29 cellular contexts compared by ENCODE assay signal in genomic region chr1:62210960-62211359, GRCh38. TPM values are rescaled to one million over a fixed set of nuclear protein-coding genes. Genes with fewer than 3 reads are reported as not detected.
DNase-seq lines count a peak whose midpoint lies in the region; ATAC-seq and TF ChIP-seq lines count a peak whose summit lies in the region.
"Had no signal": no experiment of that assay in that cellular context is flagged by ENCODE, and none has a peak within 500 bp of the region (broad histone marks: within the 10 kb centered on the region; RNA-seq: fewer than 3 reads in every experiment).

No MANE protein-coding gene starts in this region.

- DNase-seq in NCI-H1694 treated with DMSO at 0.1 percent for 48 hours (lab: John Stamatoyannopoulos, UW) (peak; percentile 11), NCI-H1694 (lab: John Stamatoyannopoulos, UW) (no peak), GM23248 (peak; percentile 30), RWPE2 (ENCODE audit: low spot score) (no peak), fibroblast of mammary gland (ENCODE audit: low read depth) (peak; percentile 6), vagina (ENCODE audit: extremely low spot score in 2 of 2) (no peak), islet precursor cell (no peak)
- DNase-seq: 8988T; activated CD4-positive, alpha-beta T cell treated with anti-CD3 and anti-CD28 coated beads for 48 hours; activated CD8-positive, alpha-beta memory T cell treated with anti-CD3 and anti-CD28 coated beads for 24 hours; activated T-cell treated with anti-CD3 and anti-CD28 coated beads for 4 hours; amygdala; Calu3; CD4-positive, CD25-positive, alpha-beta regulatory T cell; natural killer cell; NCI-H1092 treated with DMSO at 0.1 percent for 48 hours; NCI-H187 treated with DMSO at 0.1 percent for 48 hours; nucleus accumbens; RPMI8226; stimulated activated CD4-positive, alpha-beta T cell treated with anti-CD3 and anti-CD28 coated beads, Interleukin-15, amount 100 ng/mL, for 24 hours had no signal

- TF ChIP-seq POLR2A in vagina (IDR thresholded peaks at IDR 0.05) = no peak

- H3K36me3 ChIP-seq in GM23248 (ENCODE audit: low read depth) = no peaks in the 10 kb centered on the region
- no peaks in the 10 kb centered on the region for H3K36me3 ChIP-seq in RWPE2 (ENCODE audit: low read depth)
- no peaks in the 10 kb centered on the region for H3K36me3 ChIP-seq in vagina
- H3K36me3 ChIP-seq: SJSA1 had no signal

- H3K9ac ChIP-seq in GM23248 = no peak overlapping the region

- no peaks in the 10 kb centered on the region for H3K9me2 ChIP-seq in GM23248 (ENCODE audit: insufficient read depth)

- no peaks in the 10 kb centered on the region for H3K79me2 ChIP-seq in GM23248 (ENCODE audit: insufficient read depth)
- H3K79me2 ChIP-seq: hepatocyte had no signal

- no peak overlapping the region for H3K27ac ChIP-seq in GM23248
- peak overlapping the region; percentile 66 for H3K27ac ChIP-seq in RWPE2 (ENCODE audit: poor library complexity, severe bottlenecking)
- H3K27ac ChIP-seq in vagina = no peak overlapping the region
- H3K27ac ChIP-seq: hepatocyte, SJSA1, VCaP had no signal

- no peak overlapping the region for H3K4me2 ChIP-seq in GM23248 (ENCODE audit: unreplicated experiment)
- H3K4me2 ChIP-seq: hepatocyte had no signal

- intact Hi-C loops in vagina (cut with DNase I) = no loop called here

- ATAC-seq in RWPE2 (ENCODE audit: low read depth) (no peak), GM19463 (IDR thresholded peaks at IDR 0.05; ENCODE audit: unreplicated experiment) (no peak)
- ATAC-seq: natural killer cell; stimulated activated effector memory CD8-positive, alpha-beta T cell treated with anti-CD3 and anti-CD28 coated beads, Interleukin-12 subunit alpha, Interleukin-12 subunit beta, amount 100 ng/mL, for 72 hours had no signal

- TF ChIP-seq CTCF in RWPE2 (IDR thresholded peaks at IDR 0.05; ENCODE audit: poor library complexity, severe bottlenecking) (no peak), fibroblast of mammary gland (conservative IDR thresholded peaks at IDR 0.05; ENCODE audit: control insufficient read depth, insufficient read depth, low read depth, low read length) (no peak), vagina (IDR thresholded peaks at IDR 0.05) (no peak)

- H3K27me3 ChIP-seq in GM23248 (replicated peaks; ENCODE audit: insufficient read depth) (no peaks in the 10 kb centered on the region), RWPE2 (ENCODE audit: insufficient read depth, poor library complexity, severe bottlenecking) (no peaks in the 10 kb centered on the region), vagina (no peaks in the 10 kb centered on the region)
- H3K27me3 ChIP-seq: hepatocyte, SJSA1 had no signal

- no peak overlapping the region for H2AFZ ChIP-seq in GM23248
- H2AFZ ChIP-seq: hepatocyte had no signal

- 35 to 46% methylated on average over 1 of the region's 1 CpG for WGBS in GM23248 (ENCODE audit: low coverage in 1 of 2, low lambda C conversion rate in 2 of 2, missing lambda C conversion rate in 2 of 2), 2 experiments

- in situ Hi-C loops in GM23248 (cut with MboI) = no loop called here

- H3K4me1 ChIP-seq in GM23248 (ENCODE audit: insufficient read depth) (no peaks in the 10 kb centered on the region), RWPE2 (ENCODE audit: insufficient read depth, poor library complexity, severe bottlenecking) (peaks cover 5% of the 10 kb centered on the region), vagina (no peaks in the 10 kb centered on the region)
- H3K4me1 ChIP-seq: SJSA1 had no signal

- H3K9me3 ChIP-seq in GM23248 (ENCODE audit: low read depth) (no peaks in the 10 kb centered on the region), RWPE2 (ENCODE audit: severe bottlenecking) (peaks cover 11% of the 10 kb centered on the region), vagina (peaks cover 5% of the 10 kb centered on the region)
- H3K9me3 ChIP-seq: SJSA1 had no signal

- no peak overlapping the region for H3K4me3 ChIP-seq in GM23248
- no peak overlapping the region for H3K4me3 ChIP-seq in RWPE2 (ENCODE audit: severe bottlenecking)
- H3K4me3 ChIP-seq in fibroblast of mammary gland (ENCODE audit: control insufficient read depth, low read depth, low read length) = no peak overlapping the region
- no peak overlapping the region for H3K4me3 ChIP-seq in vagina
- H3K4me3 ChIP-seq: hepatocyte, lung, SJSA1 had no signal

- no peaks in the 10 kb centered on the region for H4K20me1 ChIP-seq in GM23248 (ENCODE audit: insufficient read depth)

- H3F3A ChIP-seq in GM23248 (ENCODE audit: insufficient read depth) = no peaks in the 10 kb centered on the region; the same call in 1 of the 2 replicates

RNA-seq across cellular contexts. Expression of gene L1TD1, which starts 16.3 kb away (rescaled TPM):
- total RNA-seq in GM23248 (2014; rRNA removed; shearing (Covaris generic)) = 0.11 TPM in 1 of 2 replicates, not detected in the other
- polyA plus RNA-seq in GM23248 (2016; fragmentation: Nextera tagmentation; extraction: Ambion mirVana) = 0.05 and 0.14 TPM in 2 replicates
- not detected for total RNA-seq in vagina
- total RNA-seq: Calu3; CD4-positive, CD25-positive, alpha-beta regulatory T cell; Daoy; pulmonary artery endothelial cell; SJSA1 had no signal
- polyA plus RNA-seq: CD4-positive, CD25-positive, alpha-beta regulatory T cell; fibroblast of lung had no signal

Comparison
In these comparisons a context has a peak if more than half of its experiments do, and no peak if none do; other contexts are left out.
1. DNase-seq: peak in NCI-H1694 treated with DMSO at 0.1 percent for 48 hours (single experiment), GM23248 (single experiment) and fibroblast of mammary gland (single experiment); none in NCI-H1694 (single experiment), RWPE2 (single experiment), vagina (0 of 2) and islet precursor cell (single experiment).